11 cellular contexts compared by ENCODE assay signal in genomic region chr17:60442271-60443201, GRCh38. TPM values are rescaled to one million over a fixed set of nuclear protein-coding genes. Genes with fewer than 3 reads are reported as not detected.
DNase-seq lines count a peak whose midpoint lies in the region; ATAC-seq, FAIRE-seq and TF ChIP-seq lines count a peak whose summit lies in the region.
"Had no signal": no experiment of that assay in that cellular context is flagged by ENCODE, and none has a peak within 500 bp of the region (broad histone marks: within the 10 kb centered on the region; RNA-seq: fewer than 3 reads in every experiment).

No MANE protein-coding gene starts in this region.

- CTCF ChIA-PET in activated CD8-positive, alpha-beta T cell treated with anti-CD3 and anti-CD28 coated beads, Interleukin-2, amount 10 ng/mL, durations not matched to agents 7 days and 5 days (lab: Charles Lee): interaction anchor here (1.4 kb wide), 1 partner anchor 232 kb away, joined by 3 read pairs; no protein-coding TSS in a partner anchor

- no peak for TF ChIP-seq CTCF in fibroblast of the aortic adventitia (IDR thresholded peaks at IDR 0.05; ENCODE audit: insufficient read depth, low read length)

- H3K27ac Mint-ChIP-seq in activated CD8-positive, alpha-beta T cell treated with anti-CD3 and anti-CD28 coated beads, Interleukin-2, amount 10 ng/mL, durations not matched to agents 7 days and 5 days: no peak overlapping the region

- in situ Hi-C loops in SK-MEL-5 (cut with HindIII; ENCODE audit: low pct_unique_long_range_greater_than_20kb, low sequenced_read_pairs): no loop called here

- no peak for ATAC-seq in GM18858 (IDR thresholded peaks at IDR 0.05; ENCODE audit: unreplicated experiment)
- no peak for ATAC-seq in activated CD8-positive, alpha-beta T cell treated with anti-CD3 and anti-CD28 coated beads, Interleukin-2, amount 10 ng/mL, durations not matched to agents 7 days and 5 days
- ATAC-seq: activated T-cell treated with anti-CD3 and anti-CD28 coated beads, Interleukin-2, amount 50 U/mL, for 4 hours; Panc1 had no signal

- no peaks in the 10 kb centered on the region for H3K9me3 Mint-ChIP-seq in activated CD8-positive, alpha-beta T cell treated with anti-CD3 and anti-CD28 coated beads, Interleukin-2, amount 10 ng/mL, durations not matched to agents 7 days and 5 days (ENCODE audit: insufficient read depth)
- H3K9me3 Mint-ChIP-seq: activated T-cell treated with anti-CD3 and anti-CD28 coated beads, Interleukin-2, amount 50 U/mL, for 4 hours had no signal

- H3K4me1 Mint-ChIP-seq in activated CD8-positive, alpha-beta T cell treated with anti-CD3 and anti-CD28 coated beads, Interleukin-2, amount 10 ng/mL, durations not matched to agents 7 days and 5 days (ENCODE audit: low read depth): no peaks in the 10 kb centered on the region

- peak; percentile 29 for FAIRE-seq in GM18507 (lab: Jason Lieb, UNC)

- no peaks in the 10 kb centered on the region for H3K27me3 Mint-ChIP-seq in activated CD8-positive, alpha-beta T cell treated with anti-CD3 and anti-CD28 coated beads, Interleukin-2, amount 10 ng/mL, durations not matched to agents 7 days and 5 days (ENCODE audit: low read depth)

- no peak overlapping the region for H3K4me3 ChIP-seq in fibroblast of the aortic adventitia (ENCODE audit: low read depth, low read length)

- POLR2A ChIA-PET in activated CD8-positive, alpha-beta T cell treated with anti-CD3 and anti-CD28 coated beads, Interleukin-2, amount 10 ng/mL, durations not matched to agents 7 days and 5 days (lab: Charles Lee): no interaction called here

- no peak overlapping the region for H3K4me3 Mint-ChIP-seq in activated CD8-positive, alpha-beta T cell treated with anti-CD3 and anti-CD28 coated beads, Interleukin-2, amount 10 ng/mL, durations not matched to agents 7 days and 5 days
- H3K4me3 Mint-ChIP-seq: activated T-cell treated with anti-CD3 and anti-CD28 coated beads, Interleukin-2, amount 50 U/mL, for 4 hours had no signal

- DNase-seq in GM18507 (ENCODE audit: extremely low spot score, insufficient read length, low read depth) (no peak), SK-MEL-5 (ENCODE audit: low read depth, low spot score) (peak; percentile 96), fibroblast of the aortic adventitia (ENCODE audit: low read depth) (peak; percentile 41), renal cortical epithelial cell (ENCODE audit: low read depth) (peak; percentile 16)
- no peak for DNase-seq in activated CD4-positive, alpha-beta T cell treated with anti-CD3 and anti-CD28 coated beads for 1 hour
- no peak for DNase-seq in activated effector memory CD4-positive, alpha-beta T cell treated with anti-CD3 and anti-CD28 coated beads, Interleukin-2, amount 50 U/mL, for 16 hours
- no peak for DNase-seq in activated CD8-positive, alpha-beta T cell treated with anti-CD3 and anti-CD28 coated beads, Interleukin-2, amount 10 ng/mL, durations not matched to agents 7 days and 5 days
- DNase-seq: activated T-cell treated with anti-CD3 and anti-CD28 coated beads, Interleukin-2, amount 50 U/mL, for 4 hours had no signal

- H3K36me3 Mint-ChIP-seq in activated CD8-positive, alpha-beta T cell treated with anti-CD3 and anti-CD28 coated beads, Interleukin-2, amount 10 ng/mL, durations not matched to agents 7 days and 5 days (ENCODE audit: low read depth): peaks cover 5% of the 10 kb centered on the region

RNA-seq across cellular contexts. Expression of gene CHCT1, which starts 20.2 kb away (rescaled TPM):
- not detected in 2 replicates for total RNA-seq in SK-MEL-5 (2014; rRNA removed; shearing (Covaris generic))
- not detected in 2 replicates for polyA plus RNA-seq in SK-MEL-5 (2015; cell fraction: cytosol; rRNA removed)
- polyA plus RNA-seq in SK-MEL-5 (2015; cell fraction: nucleus; rRNA removed): not detected in 2 replicates
- total RNA-seq in fibroblast of the aortic adventitia (ENCODE audit: low replicate concordance) (not detected in 2 replicates), renal cortical epithelial cell (not detected in 2 replicates)
- total RNA-seq in activated CD8-positive, alpha-beta T cell treated with anti-CD3 and anti-CD28 coated beads, Interleukin-2, amount 10 ng/mL, durations not matched to agents 7 days and 5 days: not detected
- total RNA-seq: cerebellum had no signal

RNA-seq across cellular contexts. Expression of gene USP32, which starts 50.6 kb away (rescaled TPM):
- total RNA-seq in SK-MEL-5 (2014; rRNA removed; shearing (Covaris generic)): 163 and 167 TPM in 2 replicates
- 82.7 and 108 TPM in 2 replicates for polyA plus RNA-seq in SK-MEL-5 (2015; cell fraction: cytosol; rRNA removed)
- 81.9 and 107 TPM in 2 replicates for polyA plus RNA-seq in SK-MEL-5 (2015; cell fraction: nucleus; rRNA removed)
- 59.1 and 73.2 TPM in 2 replicates for total RNA-seq in fibroblast of the aortic adventitia (ENCODE audit: low replicate concordance)
- 41.2 and 92.6 TPM in 2 replicates for total RNA-seq in renal cortical epithelial cell
- 10 to 100 TPM; 36.7 to 44.0 TPM for total RNA-seq in activated CD8-positive, alpha-beta T cell treated with anti-CD3 and anti-CD28 coated beads, Interleukin-2, amount 10 ng/mL, durations not matched to agents 7 days and 5 days

Comparison
In these comparisons a context has a peak if more than half of its experiments do, and no peak if none do; other contexts are left out.
1. DNase-seq: peak in SK-MEL-5 (single experiment), fibroblast of the aortic adventitia (single experiment) and renal cortical epithelial cell (single experiment); none in GM18507 (single experiment), activated CD4-positive, alpha-beta T cell treated with anti-CD3 and anti-CD28 coated beads for 1 hour (single experiment), activated effector memory CD4-positive, alpha-beta T cell treated with anti-CD3 and anti-CD28 coated beads, Interleukin-2, amount 50 U/mL, for 16 hours (single experiment) and activated CD8-positive, alpha-beta T cell treated with anti-CD3 and anti-CD28 coated beads, Interleukin-2, amount 10 ng/mL, durations not matched to agents 7 days and 5 days (single experiment).